In genomic region chr20:21521596-21522478, GRCh38 we compare ENCODE assay signal across 14 cellular contexts. TPM values are rescaled to one million over a fixed set of nuclear protein-coding genes. Genes with fewer than 3 reads are reported as not detected.
DNase-seq lines count a peak whose midpoint lies in the region; ATAC-seq, FAIRE-seq and TF ChIP-seq lines count a peak whose summit lies in the region.
"Had no signal": no experiment of that assay in that cellular context is flagged by ENCODE, and none has a peak within 500 bp of the region (broad histone marks: within the 10 kb centered on the region; RNA-seq: fewer than 3 reads in every experiment).

No MANE protein-coding gene starts in this region.

- DNase-seq in heart right ventricle (no peak), Right ventricle myocardium superior (no peak), left kidney (ENCODE audit: low read depth, low spot score) (peak; percentile 16), GM12892 (ENCODE audit: insufficient read length) (no peak), ACHN (no peak), NCI-H2227 (lab: John Stamatoyannopoulos, UW; ENCODE audit: unreplicated experiment) (no peak)
- DNase-seq in activated T-cell treated with anti-CD3 and anti-CD28 coated beads, Interleukin-2, amount 50 U/mL, for 72 hours, result no peak
- DNase-seq: CD8-positive, alpha-beta T cell; GM23248; NCI-H226 had no signal

- WGBS in heart right ventricle, 2 donors, result 0 to 1% methylated on average over 92 to 104 of the region's 104 CpGs
- 1% methylated on average over 104 of the region's 104 CpGs for WGBS in urinary bladder

- in situ Hi-C loops in ACHN (cut with HindIII; ENCODE audit: low pct_ligation_motif_present, low pct_unique_long_range_greater_than_20kb, low sequenced_read_pairs), result no loop called here

- no peak for TF ChIP-seq CTCF in heart right ventricle (IDR thresholded peaks at IDR 0.05)

- H3K9me3 ChIP-seq in heart right ventricle, result no peaks in the 10 kb centered on the region

- H3K27me3 Mint-ChIP-seq in activated T-cell treated with anti-CD3 and anti-CD28 coated beads, Interleukin-2, amount 50 U/mL, for 72 hours (ENCODE audit: low read depth), result peaks cover 86% of the 10 kb centered on the region

- no peak for FAIRE-seq in GM12892 (lab: Jason Lieb, UNC)
- FAIRE-seq: endometrium had no signal

- H3K9me3 Mint-ChIP-seq in activated T-cell treated with anti-CD3 and anti-CD28 coated beads, Interleukin-2, amount 50 U/mL, for 72 hours, result no peaks in the 10 kb centered on the region
- H3K9me3 Mint-ChIP-seq: CD8-positive, alpha-beta T cell had no signal

- H3K4me1 ChIP-seq in heart right ventricle (peaks cover 0 to 28% (median 13%) of the 10 kb centered on the region in 9 donors), urinary bladder (ENCODE audit: insufficient read depth) (peaks cover 4% of the 10 kb centered on the region)

- H3K27ac ChIP-seq in heart right ventricle (no peak overlapping the region), urinary bladder (ENCODE audit: low read depth) (no peak overlapping the region)
- H3K27ac ChIP-seq: GM23248 had no signal

- H3K36me3 ChIP-seq in heart right ventricle (no peaks in the 10 kb centered on the region), urinary bladder (ENCODE audit: insufficient read depth) (no peaks in the 10 kb centered on the region)

- H3K4me3 Mint-ChIP-seq in activated T-cell treated with anti-CD3 and anti-CD28 coated beads, Interleukin-2, amount 50 U/mL, for 72 hours, result peak overlapping the region; percentile 47 to 64
- H3K4me3 Mint-ChIP-seq: CD8-positive, alpha-beta T cell had no signal

- peak overlapping the region; percentile 74 for H3K27ac Mint-ChIP-seq in activated T-cell treated with anti-CD3 and anti-CD28 coated beads, Interleukin-2, amount 50 U/mL, for 72 hours
- H3K27ac Mint-ChIP-seq: CD8-positive, alpha-beta T cell had no signal

- ATAC-seq in heart right ventricle (peak in 1 of 8 donors; percentile 10), Right ventricle myocardium superior (ENCODE audit: poor library complexity) (no peak)
- ATAC-seq in activated T-cell treated with anti-CD3 and anti-CD28 coated beads, Interleukin-2, amount 50 U/mL, for 72 hours (replicated peaks in 1 of 2), result no peak
- ATAC-seq: CD8-positive, alpha-beta T cell had no signal

- no peak for TF ChIP-seq POLR2A in GM12892 (IDR thresholded peaks at IDR 0.05; ENCODE audit: low read depth, low read length)

- peaks cover 35% of the 10 kb centered on the region for H3K4me1 Mint-ChIP-seq in activated T-cell treated with anti-CD3 and anti-CD28 coated beads, Interleukin-2, amount 50 U/mL, for 72 hours (ENCODE audit: low read depth)

- intact Hi-C loops in heart right ventricle (cut with DNase I), result no loop called here
- intact Hi-C loops in Right ventricle myocardium superior (cut with DNase I), result no loop called here

- H3K4me3 ChIP-seq in heart right ventricle (peak overlapping the region in 8 of 10 donors; percentile 7 to 22 (median 14)), urinary bladder (ENCODE audit: low read depth, low read length) (peak overlapping the region; percentile 21)

- peaks cover 0 to 3% of the 10 kb centered on the region in 2 donors for H3K36me3 Mint-ChIP-seq in activated T-cell treated with anti-CD3 and anti-CD28 coated beads, Interleukin-2, amount 50 U/mL, for 72 hours (ENCODE audit: insufficient read depth in 2 of 2)
- H3K36me3 Mint-ChIP-seq: CD8-positive, alpha-beta T cell had no signal

- H3K27me3 ChIP-seq in heart right ventricle, result peaks cover 31 to 100% (median 98%) of the 10 kb centered on the region in 7 donors

RNA-seq across cellular contexts. Expression of gene NKX2-2, which starts 8.0 kb away (rescaled TPM):
- total RNA-seq in heart right ventricle (not detected), Right ventricle myocardium superior (not detected), urinary bladder (not detected)
- polyA plus RNA-seq in heart right ventricle (not detected), urinary bladder (not detected)
- total RNA-seq in activated T-cell treated with anti-CD3 and anti-CD28 coated beads, Interleukin-2, amount 50 U/mL, for 72 hours, result not detected
- polyA plus RNA-seq in GM12892 (2012; ENCODE audit: missing spikeins), result not detected
- total RNA-seq: CD8-positive, alpha-beta T cell; GM23248; pulmonary artery endothelial cell; T-helper 2 cell treated with Interferon-gamma antibody and Interleukin-4, amounts not matched to agents 100 ng/mL and 5 ng/mL, for 36 hours had no signal
- polyA plus RNA-seq: GM23248 had no signal
